Comparison of ENCODE assay signal across 13 cellular contexts in the genomic region with DNA sequence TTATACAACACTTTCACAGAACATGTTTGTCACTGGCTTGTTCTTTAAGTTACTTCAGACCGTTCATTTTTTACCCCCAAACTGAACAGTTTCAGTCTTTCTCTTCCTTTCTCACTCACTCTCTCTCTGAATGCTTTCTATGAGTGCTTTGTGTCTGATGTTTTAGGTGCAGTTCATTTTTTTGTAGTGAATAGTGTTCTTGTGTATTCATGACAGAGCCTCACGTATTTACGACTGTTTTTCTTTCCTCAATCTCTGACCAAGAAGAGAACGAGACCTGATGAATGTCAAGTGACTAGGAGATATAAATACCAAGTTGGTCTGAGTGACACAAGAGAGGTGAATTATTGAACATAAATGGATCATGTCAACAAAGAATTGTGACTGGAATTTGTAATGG.
"Had no signal": no experiment of that assay in that cellular context is flagged by ENCODE, and none has a peak within 500 bp of the region (broad histone marks: within the 10 kb centered on the region; RNA-seq: fewer than 3 reads in every experiment).

No MANE protein-coding gene starts in this region.

- H3K27me3 ChIP-seq: heart left ventricle, pancreas had no signal

- ATAC-seq: heart left ventricle; left colon; left ventricle myocardium superior; mucosa of descending colon; naive thymus-derived CD8-positive, alpha-beta T cell; pancreas; right cardiac atrium had no signal

- DNase-seq: foreskin melanocyte; heart left ventricle; hippocampal formation; left colon; left ventricle myocardium superior; mucosa of descending colon; naive thymus-derived CD8-positive, alpha-beta T cell; occipital lobe; pancreas; right cardiac atrium; small intestine; stimulated activated CD4-positive, alpha-beta T cell treated with anti-CD3 and anti-CD28 coated beads, Interleukin-2, amount 100 ng/mL, for 48 hours; stimulated activated naive CD4-positive, alpha-beta T cell treated with Interleukin-2 at 50 U/mL for 16 hours had no signal

- H3K27ac ChIP-seq: heart left ventricle, pancreas had no signal

- H3K36me3 ChIP-seq: heart left ventricle, pancreas had no signal

- H3K4me1 ChIP-seq: heart left ventricle, pancreas had no signal

- H3K9me3 ChIP-seq: mucosa of descending colon, pancreas had no signal

- H3K4me3 ChIP-seq: heart left ventricle, mucosa of descending colon, pancreas had no signal
